Comparison of ENCODE assay signal across 11 cellular contexts in the genomic region with DNA sequence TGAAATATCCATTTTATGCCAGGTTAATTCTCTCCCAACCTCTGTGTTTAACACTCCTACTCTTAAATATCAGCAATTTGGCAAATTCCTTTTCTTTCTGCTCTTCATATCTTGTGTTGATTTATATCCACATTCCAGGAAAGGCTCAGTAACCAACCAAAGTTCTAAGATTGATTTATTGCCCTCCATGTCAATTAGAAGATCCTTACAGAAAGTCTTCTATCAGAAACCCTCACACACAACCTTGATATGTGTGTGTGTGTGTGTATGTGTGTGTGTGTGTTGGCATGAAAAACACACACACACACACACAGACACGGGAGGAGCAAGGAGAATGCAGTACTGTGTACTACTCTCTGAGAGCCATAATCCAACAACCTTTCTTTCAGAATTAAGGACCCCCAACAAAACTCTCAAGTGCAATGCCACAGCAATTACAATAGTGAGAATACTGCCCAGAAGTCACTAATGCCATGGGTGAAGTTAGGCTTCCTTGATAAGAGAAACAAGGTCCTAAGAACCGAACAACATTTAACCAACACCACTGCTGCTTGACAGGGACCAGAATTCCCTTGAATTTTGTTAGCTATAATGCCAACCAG. TPM values are rescaled to one million over a fixed set of nuclear protein-coding genes. Genes with fewer than 3 reads are reported as not detected.
DNase-seq lines count a peak whose midpoint lies in the region; ATAC-seq and TF ChIP-seq lines count a peak whose summit lies in the region.
"Had no signal": no experiment of that assay in that cellular context is flagged by ENCODE, and none has a peak within 500 bp of the region (broad histone marks: within the 10 kb centered on the region; RNA-seq: fewer than 3 reads in every experiment).

No MANE protein-coding gene starts in this region.

- peak overlapping the region; percentile 82 for H3K4me3 ChIP-seq in HUES48 (ENCODE audit: low read depth, low read length)
- peak overlapping the region; percentile 85 for H3K4me3 ChIP-seq in iPS-20b (ENCODE audit: low read length)
- H3K4me3 ChIP-seq in sigmoid colon = peak overlapping the region; percentile 62 to 72 (median 64)

- intact Hi-C loops in sigmoid colon (cut with DNase I) = loop anchor here (2.0 to 5.0 kb wide), 3 partner anchors 21 to 197 kb away; no protein-coding TSS in a partner anchor

- H3K4me1 Mint-ChIP-seq in brain (peaks cover 69% of the 10 kb centered on the region), T-helper 17 cell (no peaks in the 10 kb centered on the region)

- H3K27ac ChIP-seq in HUES48 (ENCODE audit: low read depth, low read length) (no peak overlapping the region), iPS-20b (ENCODE audit: low read length) (no peak overlapping the region), sigmoid colon (peak overlapping the region in 3 of 4 donors; percentile 65 to 82 (median 76))

- peak overlapping the region; percentile 88 to 95 (median 91) for H3K4me3 Mint-ChIP-seq in brain
- no peak overlapping the region for H3K4me3 Mint-ChIP-seq in T-helper 17 cell
- H3K4me3 Mint-ChIP-seq: activated T-cell treated with anti-CD3 and anti-CD28 coated beads, Interleukin-2, amount 50 U/mL, for 4 hours; dendritic cell treated with granulocyte-macrophage colony-stimulating factor and Interleukin-4, amounts not matched to agents 40 ng/mL and 50 ng/mL, for 4 days had no signal

- no peak for TF ChIP-seq EP300 in sigmoid colon (IDR thresholded peaks at IDR 0.05)

- H3K36me3 Mint-ChIP-seq in brain (no peaks in the 10 kb centered on the region), T-helper 17 cell (ENCODE audit: low read depth) (no peaks in the 10 kb centered on the region)

- DNase-seq in sigmoid colon (no peak), NCI-H187 treated with DMSO at 0.1 percent for 48 hours (lab: John Stamatoyannopoulos, UW) (no peak), T-helper 17 cell (no peak), Kasumi-1 (lab: John Stamatoyannopoulos, UW) (no peak), A172 (ENCODE audit: low spot score) (no peak)
- DNase-seq: activated T-cell treated with anti-CD3 and anti-CD28 coated beads, Interleukin-2, amount 50 U/mL, for 4 hours; GOT3 had no signal

- no peaks in the 10 kb centered on the region for H3K9me3 Mint-ChIP-seq in brain
- H3K9me3 Mint-ChIP-seq: dendritic cell treated with granulocyte-macrophage colony-stimulating factor and Interleukin-4, amounts not matched to agents 40 ng/mL and 50 ng/mL, for 4 days had no signal

- H3K9ac ChIP-seq in HUES48 (ENCODE audit: low read depth, low read length) (no peak overlapping the region), iPS-20b (ENCODE audit: low read depth, low read length) (peak overlapping the region; percentile 72; the same call in 1 of the 2 replicates)

- no peaks in the 10 kb centered on the region for H3K27me3 Mint-ChIP-seq in brain
- H3K27me3 Mint-ChIP-seq in T-helper 17 cell = no peaks in the 10 kb centered on the region

- H3K9me3 ChIP-seq in HUES48 (ENCODE audit: control insufficient read depth, insufficient read depth, low read length) (no peaks in the 10 kb centered on the region), iPS-20b (ENCODE audit: insufficient read depth, low read depth, low read length) (no peaks in the 10 kb centered on the region), sigmoid colon (no peaks in the 10 kb centered on the region), T-helper 17 cell (ENCODE audit: control insufficient read depth, low read length, poor library complexity, severe bottlenecking) (no peaks in the 10 kb centered on the region)

- TF ChIP-seq POLR2A in sigmoid colon (IDR thresholded peaks at IDR 0.05) = no peak

- H3K36me3 ChIP-seq in HUES48 (ENCODE audit: control insufficient read depth, insufficient read depth, low read length) (no peaks in the 10 kb centered on the region), iPS-20b (ENCODE audit: insufficient read depth, low read depth, low read length) (no peaks in the 10 kb centered on the region), sigmoid colon (no peaks in the 10 kb centered on the region)

- no peak for ATAC-seq in T-helper 17 cell
- ATAC-seq: activated T-cell treated with anti-CD3 and anti-CD28 coated beads, Interleukin-2, amount 50 U/mL, for 4 hours had no signal

- peaks cover 20% of the 10 kb centered on the region for H3K27me3 ChIP-seq in HUES48 (ENCODE audit: control insufficient read depth, insufficient read depth, low read length)
- H3K27me3 ChIP-seq in iPS-20b (ENCODE audit: insufficient read depth, low read length) = peaks cover 17% of the 10 kb centered on the region
- no peaks in the 10 kb centered on the region for H3K27me3 ChIP-seq in sigmoid colon

- H3K4me1 ChIP-seq in HUES48 (ENCODE audit: control insufficient read depth, insufficient read depth, low read length) (peaks cover 28% of the 10 kb centered on the region), iPS-20b (ENCODE audit: insufficient read depth, low read length) (peaks cover 23% of the 10 kb centered on the region), sigmoid colon (peaks cover 0 to 30% (median 14%) of the 10 kb centered on the region in 4 donors)

- 8 to 15% methylated on average over 2 of the region's 2 CpGs for WGBS in sigmoid colon, 2 donors

- no peak for TF ChIP-seq CTCF in brain (conservative IDR thresholded peaks at IDR 0.05)
- no peak for TF ChIP-seq CTCF in sigmoid colon (IDR thresholded peaks at IDR 0.05)

- H3K27ac Mint-ChIP-seq in brain = peak overlapping the region; percentile 68 to 97 (median 95)
- H3K27ac Mint-ChIP-seq in T-helper 17 cell = no peak overlapping the region
- H3K27ac Mint-ChIP-seq: dendritic cell treated with granulocyte-macrophage colony-stimulating factor and Interleukin-4, amounts not matched to agents 40 ng/mL and 50 ng/mL, for 4 days had no signal

RNA-seq across cellular contexts. Expression of a gene that starts 1.1 kb away (rescaled TPM):
- polyA plus RNA-seq in brain (ENCODE audit: insufficient read depth, low read depth, low replicate concordance) (21.4 TPM), sigmoid colon (1 to 10 TPM in 2 of 3 donors, under 1 TPM in 1; 0.23 to 6.5 (median 1.2) TPM)
- total RNA-seq in sigmoid colon (10 to 100 TPM; 22.9 to 47.1 (median 30.1) TPM), T-helper 17 cell (not detected)
- 0.10 and 0.26 TPM in 2 replicates for total RNA-seq in A172 (2014; rRNA removed; shearing (Covaris generic))
- total RNA-seq: activated T-cell treated with anti-CD3 and anti-CD28 coated beads, Interleukin-2, amount 50 U/mL, for 4 hours had no signal

Comparison
In these comparisons a context has a peak if more than half of its experiments do, and no peak if none do; other contexts are left out.
1. H3K27ac ChIP-seq: peak in sigmoid colon (3 of 4); none in HUES48 (single experiment) and iPS-20b (single experiment).
2. RNA of a gene that starts 1.1 kb away (total RNA-seq): 22.9 to 47.1 TPM in sigmoid colon; 0.10 to 0.26 TPM in A172 and not detected in T-helper 17 cell; every median in the first group is over 10 times any median in the second.
3. Peak in every context shown above with its lines, with median percentiles within 50 percentile points of each other: H3K4me3 ChIP-seq.